1 cellular context compared by ENCODE assay signal in the genomic region with DNA sequence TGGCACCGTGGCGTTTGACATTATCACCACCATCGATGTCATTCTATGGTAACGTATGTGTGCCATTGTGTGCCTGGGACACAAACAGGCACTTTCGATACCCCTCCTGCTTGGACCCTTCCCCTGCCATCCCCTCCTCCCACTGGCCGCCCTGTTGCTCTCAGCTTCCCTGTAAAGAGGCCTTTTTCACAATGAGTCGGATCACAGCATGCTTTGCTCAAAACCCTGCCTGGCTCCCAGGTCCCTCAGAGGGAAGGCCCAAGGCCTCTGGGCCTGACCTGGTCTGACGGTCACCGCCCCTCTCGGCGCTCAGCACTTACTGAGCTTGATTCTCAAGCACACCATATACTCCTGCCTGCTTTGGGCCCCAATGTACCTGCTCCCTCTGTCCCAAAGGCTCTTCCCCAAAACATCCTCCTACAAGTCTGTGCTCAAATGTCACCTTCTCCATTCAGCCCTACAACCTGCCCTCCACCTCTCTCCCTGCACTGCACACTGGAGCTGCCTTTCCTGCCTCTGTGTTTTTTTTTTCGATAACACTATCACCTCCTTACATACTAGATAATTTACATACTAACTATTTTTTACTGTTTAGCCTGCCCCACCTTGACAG.
TF ChIP-seq lines count a peak whose summit lies in the region.

No MANE protein-coding gene starts in this region.

TF ChIP-seq in GM12878, 131 proteins besides CTCF, POLR2A, EP300 and RAD21 (continued from another document):
- TF ChIP-seq, protein P1, sequence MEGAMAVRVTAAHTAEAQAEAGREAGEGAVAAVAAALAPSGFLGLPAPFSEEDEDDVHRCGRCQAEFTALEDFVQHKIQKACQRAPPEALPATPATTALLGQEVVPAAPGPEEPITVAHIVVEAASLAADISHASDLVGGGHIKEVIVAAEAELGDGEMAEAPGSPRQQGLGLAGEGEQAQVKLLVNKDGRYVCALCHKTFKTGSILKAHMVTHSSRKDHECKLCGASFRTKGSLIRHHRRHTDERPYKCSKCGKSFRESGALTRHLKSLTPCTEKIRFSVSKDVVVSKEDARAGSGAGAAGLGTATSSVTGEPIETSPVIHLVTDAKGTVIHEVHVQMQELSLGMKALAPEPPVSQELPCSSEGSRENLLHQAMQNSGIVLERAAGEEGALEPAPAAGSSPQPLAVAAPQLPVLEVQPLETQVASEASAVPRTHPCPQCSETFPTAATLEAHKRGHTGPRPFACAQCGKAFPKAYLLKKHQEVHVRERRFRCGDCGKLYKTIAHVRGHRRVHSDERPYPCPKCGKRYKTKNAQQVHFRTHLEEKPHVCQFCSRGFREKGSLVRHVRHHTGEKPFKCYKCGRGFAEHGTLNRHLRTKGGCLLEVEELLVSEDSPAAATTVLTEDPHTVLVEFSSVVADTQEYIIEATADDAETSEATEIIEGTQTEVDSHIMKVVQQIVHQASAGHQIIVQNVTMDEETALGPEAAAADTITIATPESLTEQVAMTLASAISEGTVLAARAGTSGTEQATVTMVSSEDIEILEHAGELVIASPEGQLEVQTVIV (IDR thresholded peaks at IDR 0.05; ENCODE audit: borderline replicate concordance, partially characterized antibody) = no peak
- TF ChIP-seq TCF12 (IDR thresholded peaks at IDR 0.05; ENCODE audit: low read depth, low read length) = no peak
- no peak for TF ChIP-seq CHD1 (IDR thresholded peaks at IDR 0.05; ENCODE audit: low read depth, low read length)
- TF ChIP-seq HDGF (IDR thresholded peaks at IDR 0.05) = peak; percentile 94
